In the genomic region with DNA sequence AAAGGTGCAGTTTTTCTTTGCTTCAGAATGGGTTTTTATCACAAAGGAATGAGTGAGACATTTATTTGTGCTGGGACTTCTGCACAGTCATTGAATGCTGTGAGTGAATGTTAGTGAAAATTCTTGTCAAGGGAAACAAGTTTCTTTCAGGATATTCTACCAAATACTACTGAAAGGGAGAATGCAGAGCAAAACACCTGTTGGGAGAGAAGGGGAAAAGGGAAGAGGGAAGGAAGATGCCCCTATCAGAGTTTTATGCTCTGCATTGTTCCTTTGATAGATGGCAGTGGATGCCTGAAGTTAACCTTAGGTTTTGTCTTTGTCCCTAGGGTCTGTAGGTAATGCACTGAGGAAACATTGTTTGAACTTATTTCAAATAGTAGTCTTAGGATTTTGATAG, we compare ENCODE assay signal across 7 cellular contexts. TPM values are rescaled to one million over a fixed set of nuclear protein-coding genes. Genes with fewer than 3 reads are reported as not detected.
DNase-seq lines count a peak whose midpoint lies in the region; ATAC-seq and TF ChIP-seq lines count a peak whose summit lies in the region.
"Had no signal": no experiment of that assay in that cellular context is flagged by ENCODE, and none has a peak within 500 bp of the region (broad histone marks: within the 10 kb centered on the region; RNA-seq: fewer than 3 reads in every experiment).

No MANE protein-coding gene starts in this region.

- TF ChIP-seq CTCF in chondrocyte (IDR thresholded peaks at IDR 0.05), result no peak

- H3K27ac ChIP-seq in skeletal muscle tissue (ENCODE audit: low read depth, low read length), result no peak overlapping the region

- ATAC-seq in GM21528 (IDR thresholded peaks at IDR 0.05; ENCODE audit: low FRiP score, unreplicated experiment), result no peak

- H3K4me1 ChIP-seq in skeletal muscle tissue (ENCODE audit: control insufficient read depth in 3 of 3, insufficient read depth in 3 of 3, low read length in 3 of 3), result peaks cover 30 to 40% (median 34%) of the 10 kb centered on the region in 3 donors

- H3K9me3 Mint-ChIP-seq in activated CD4-positive, alpha-beta T cell treated with anti-CD3 and anti-CD28 coated beads, Interleukin-2, amount 10 ng/mL, durations not matched to agents 24 days and 14 days, result no peaks in the 10 kb centered on the region
- no peaks in the 10 kb centered on the region for H3K9me3 Mint-ChIP-seq in chondrocyte (ENCODE audit: low read depth)

- no peak for DNase-seq in activated CD4-positive, alpha-beta T cell treated with anti-CD3 and anti-CD28 coated beads, Interleukin-2, amount 10 ng/mL, durations not matched to agents 24 days and 14 days
- no peak for DNase-seq in activated CD4-positive, alpha-beta T cell treated with anti-CD3 and anti-CD28 coated beads, Interleukin-2, amount 50 U/mL, for 48 hours
- DNase-seq in chondrocyte (ENCODE audit: low spot score), result no peak
- DNase-seq in NCI-H69 (lab: John Stamatoyannopoulos, UW), result no peak
- DNase-seq: head of caudate nucleus had no signal

- no peaks in the 10 kb centered on the region for H3K36me3 ChIP-seq in skeletal muscle tissue (ENCODE audit: control insufficient read depth in 3 of 3, insufficient read depth in 3 of 3, low read length in 3 of 3)

- peak overlapping the region; percentile 98 for H3K4me3 Mint-ChIP-seq in activated CD4-positive, alpha-beta T cell treated with anti-CD3 and anti-CD28 coated beads, Interleukin-2, amount 10 ng/mL, durations not matched to agents 24 days and 14 days
- H3K4me3 Mint-ChIP-seq in chondrocyte (ENCODE audit: unreplicated experiment), result peak overlapping the region; percentile 94

- no peaks in the 10 kb centered on the region for H3K9me3 ChIP-seq in skeletal muscle tissue (ENCODE audit: control insufficient read depth in 3 of 3, low read length in 3 of 3)

- intact Hi-C loops in activated CD4-positive, alpha-beta T cell treated with anti-CD3 and anti-CD28 coated beads, Interleukin-2, amount 10 ng/mL, durations not matched to agents 24 days and 14 days (cut with micrococcal nuclease), result loop anchor here (10.0 kb wide), 3 partner anchors 177 to 963 kb away; partner anchors contain the start of genes AATF and AP2B1

- peak overlapping the region; percentile 0 to 34 (median 13) for H3K9ac ChIP-seq in skeletal muscle tissue (ENCODE audit: low read depth in 1 of 3, low read length in 3 of 3)

- no peaks in the 10 kb centered on the region for H3K27me3 ChIP-seq in skeletal muscle tissue (ENCODE audit: control insufficient read depth in 3 of 3, insufficient read depth in 3 of 3, low read length in 3 of 3)

- peak overlapping the region in 1 of 3 donors; percentile 85 for H3K4me3 ChIP-seq in skeletal muscle tissue (ENCODE audit: low read length in 3 of 3)

- H3K36me3 Mint-ChIP-seq in activated CD4-positive, alpha-beta T cell treated with anti-CD3 and anti-CD28 coated beads, Interleukin-2, amount 10 ng/mL, durations not matched to agents 24 days and 14 days (ENCODE audit: low read depth), result peaks cover 37% of the 10 kb centered on the region
- no peaks in the 10 kb centered on the region for H3K36me3 Mint-ChIP-seq in chondrocyte (ENCODE audit: low read depth)

- peaks cover 40% of the 10 kb centered on the region for H3K4me1 Mint-ChIP-seq in activated CD4-positive, alpha-beta T cell treated with anti-CD3 and anti-CD28 coated beads, Interleukin-2, amount 10 ng/mL, durations not matched to agents 24 days and 14 days
- peaks cover 51% of the 10 kb centered on the region for H3K4me1 Mint-ChIP-seq in chondrocyte (ENCODE audit: low read depth)

- peak overlapping the region; percentile 68 for H3K27ac Mint-ChIP-seq in activated CD4-positive, alpha-beta T cell treated with anti-CD3 and anti-CD28 coated beads, Interleukin-2, amount 10 ng/mL, durations not matched to agents 24 days and 14 days
- peak overlapping the region; percentile 94 for H3K27ac Mint-ChIP-seq in chondrocyte (ENCODE audit: unreplicated experiment)

- no peaks in the 10 kb centered on the region for H3K27me3 Mint-ChIP-seq in activated CD4-positive, alpha-beta T cell treated with anti-CD3 and anti-CD28 coated beads, Interleukin-2, amount 10 ng/mL, durations not matched to agents 24 days and 14 days
- no peaks in the 10 kb centered on the region for H3K27me3 Mint-ChIP-seq in chondrocyte (ENCODE audit: low read depth)

RNA-seq across cellular contexts. Expression of gene GGNBP2, which starts 3.1 kb away (rescaled TPM):
- 70.2 and 75.3 TPM in 2 replicates for total RNA-seq in activated CD4-positive, alpha-beta T cell treated with anti-CD3 and anti-CD28 coated beads, Interleukin-2, amount 10 ng/mL, durations not matched to agents 24 days and 14 days
- total RNA-seq in chondrocyte, result 62.7 to 70.8 TPM (median 68.2 TPM) in 3 replicates
- total RNA-seq in skeletal muscle tissue, result 44.9 TPM

RNA-seq across cellular contexts. Expression of gene PIGW, which starts 13.0 kb away (rescaled TPM):
- 30.4 and 30.5 TPM in 2 replicates for total RNA-seq in activated CD4-positive, alpha-beta T cell treated with anti-CD3 and anti-CD28 coated beads, Interleukin-2, amount 10 ng/mL, durations not matched to agents 24 days and 14 days
- total RNA-seq in chondrocyte, result 10.5 to 15.4 TPM (median 11.0 TPM) in 3 replicates
- total RNA-seq in skeletal muscle tissue, result 4.7 TPM

RNA-seq across cellular contexts. Expression of gene MYO19, which starts 13.1 kb away (rescaled TPM):
- total RNA-seq in activated CD4-positive, alpha-beta T cell treated with anti-CD3 and anti-CD28 coated beads, Interleukin-2, amount 10 ng/mL, durations not matched to agents 24 days and 14 days, result 167 and 172 TPM in 2 replicates
- total RNA-seq in chondrocyte (51.5 to 75.6 TPM (median 52.6 TPM) in 3 replicates), skeletal muscle tissue (20.9 TPM)

RNA-seq across cellular contexts. Expression of gene DHRS11, which starts 43.9 kb away (rescaled TPM):
- 17.9 and 18.0 TPM in 2 replicates for total RNA-seq in activated CD4-positive, alpha-beta T cell treated with anti-CD3 and anti-CD28 coated beads, Interleukin-2, amount 10 ng/mL, durations not matched to agents 24 days and 14 days
- total RNA-seq in chondrocyte, result 4.2 to 7.0 TPM (median 5.1 TPM) in 3 replicates
- 4.2 TPM for total RNA-seq in skeletal muscle tissue

RNA-seq across cellular contexts. Expression of gene MRM1, which starts 53.6 kb away (rescaled TPM):
- total RNA-seq in activated CD4-positive, alpha-beta T cell treated with anti-CD3 and anti-CD28 coated beads, Interleukin-2, amount 10 ng/mL, durations not matched to agents 24 days and 14 days, result 25.1 and 26.8 TPM in 2 replicates
- total RNA-seq in chondrocyte (2.5 to 3.9 TPM (median 2.6 TPM) in 3 replicates), skeletal muscle tissue (4.2 TPM)
